Comparison of ENCODE assay signal across 9 cellular contexts in the genomic region with DNA sequence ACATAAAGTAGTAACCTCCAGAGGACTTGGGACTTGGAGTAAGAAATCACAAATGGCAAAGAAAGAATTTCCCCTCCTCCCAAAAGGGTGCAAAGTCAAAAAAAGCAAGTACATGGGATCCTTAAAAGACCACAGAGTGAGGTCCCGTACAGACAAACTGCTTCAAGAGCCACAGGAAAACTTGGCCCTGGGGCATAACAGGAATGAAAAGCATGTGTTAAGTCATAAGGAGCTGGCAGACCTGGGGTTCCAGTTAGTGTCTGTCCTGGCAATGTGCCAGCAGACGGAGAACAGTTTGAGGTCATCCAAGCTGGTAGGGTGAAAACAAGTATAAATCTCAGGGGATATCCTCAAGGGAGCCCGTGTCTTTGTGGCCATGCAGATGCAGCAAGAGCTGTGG.
A peak's percentile ranks its signal among the peaks of the same experiment; 100 is the strongest.
DNase-seq lines count a peak whose midpoint lies in the region; ATAC-seq and TF ChIP-seq lines count a peak whose summit lies in the region.
"Had no signal": no experiment of that assay in that cellular context is flagged by ENCODE, and none has a peak within 500 bp of the region (broad histone marks: within the 10 kb centered on the region; RNA-seq: fewer than 3 reads in every experiment).

No MANE protein-coding gene starts in this region.

- no peaks in the 10 kb centered on the region for H3K27me3 Mint-ChIP-seq in activated T-cell treated with anti-CD3 and anti-CD28 coated beads, Interleukin-2, amount 50 U/mL, for 72 hours (ENCODE audit: low read depth)

- no peak for TF ChIP-seq CTCF in HFF-Myc (IDR thresholded peaks at IDR 0.05; ENCODE audit: low read depth, low read length, missing control alignments)

- H3K4me3 Mint-ChIP-seq in activated T-cell treated with anti-CD3 and anti-CD28 coated beads, Interleukin-2, amount 50 U/mL, for 72 hours: peak overlapping the region in 1 of 2 donors; percentile 60

- H3K36me3 Mint-ChIP-seq in activated T-cell treated with anti-CD3 and anti-CD28 coated beads, Interleukin-2, amount 50 U/mL, for 72 hours (ENCODE audit: insufficient read depth in 2 of 2): no peaks in the 10 kb centered on the region

- H3K36me3 ChIP-seq in ACC112 (ENCODE audit: insufficient read depth, low read length): no peaks in the 10 kb centered on the region
- H3K36me3 ChIP-seq in adipocyte (ENCODE audit: control insufficient read depth, insufficient read depth, low read length, severe bottlenecking): no peaks in the 10 kb centered on the region

- H3K4me3 ChIP-seq in ACC112 (ENCODE audit: low read depth, low read length) (peak overlapping the region; percentile 63; the same call in 1 of the 2 replicates), HFF-Myc (replicated peaks; ENCODE audit: low read depth, low read length) (no peak overlapping the region), adipocyte (ENCODE audit: low read length) (no peak overlapping the region)

- DNase-seq in HFF-Myc (ENCODE audit: extremely low read depth, low read depth) (peak; percentile 36), adipocyte (ENCODE audit: low read depth) (peak; percentile 26), islet precursor cell (peak; percentile 65), activated gamma-delta T cell (lab: John Stamatoyannopoulos, UW) (no peak)
- no peak for DNase-seq in effector CD4-positive, alpha-beta T cell
- DNase-seq in activated effector memory CD4-positive, alpha-beta T cell treated with anti-CD3 and anti-CD28 coated beads, Interleukin-2, amount 50 U/mL, for 16 hours: no peak
- DNase-seq in activated T-cell treated with anti-CD3 and anti-CD28 coated beads, Interleukin-2, amount 50 U/mL, for 72 hours: no peak
- DNase-seq: NCI-H1436 treated with DMSO at 0.1 percent for 48 hours had no signal

- H3K4me1 ChIP-seq in ACC112 (ENCODE audit: control insufficient read depth, insufficient read depth, low read length, unreplicated experiment) (peaks cover 25% of the 10 kb centered on the region), adipocyte (ENCODE audit: control insufficient read depth, insufficient read depth, low read length) (peaks cover 8% of the 10 kb centered on the region)

- no peaks in the 10 kb centered on the region for H3K27me3 ChIP-seq in ACC112 (ENCODE audit: insufficient read depth, low read length)
- H3K27me3 ChIP-seq in adipocyte (replicated peaks; ENCODE audit: control insufficient read depth, insufficient read depth, low read length): peaks cover 5% of the 10 kb centered on the region

- H3K9ac ChIP-seq in adipocyte (ENCODE audit: low read length): no peak overlapping the region

- no peak for ATAC-seq in activated T-cell treated with anti-CD3 and anti-CD28 coated beads, Interleukin-2, amount 50 U/mL, for 72 hours (replicated peaks in 1 of 2)

- peaks cover 18% of the 10 kb centered on the region for H3K4me1 Mint-ChIP-seq in activated T-cell treated with anti-CD3 and anti-CD28 coated beads, Interleukin-2, amount 50 U/mL, for 72 hours (ENCODE audit: low read depth)

- H3K9me3 Mint-ChIP-seq in activated T-cell treated with anti-CD3 and anti-CD28 coated beads, Interleukin-2, amount 50 U/mL, for 72 hours: peaks cover 0 to 2% of the 10 kb centered on the region in 2 donors

- peak overlapping the region; percentile 61 for H3K27ac ChIP-seq in ACC112 (ENCODE audit: low read depth, low read length)

- H3K27ac Mint-ChIP-seq in activated T-cell treated with anti-CD3 and anti-CD28 coated beads, Interleukin-2, amount 50 U/mL, for 72 hours: no peak overlapping the region

- H3K79me2 ChIP-seq in ACC112 (ENCODE audit: control insufficient read depth, insufficient read depth, low read length, unreplicated experiment): no peaks in the 10 kb centered on the region

- H3K9me3 ChIP-seq in adipocyte (ENCODE audit: control insufficient read depth, low read length): no peaks in the 10 kb centered on the region

- H2AFZ ChIP-seq in ACC112 (ENCODE audit: low read length, unreplicated experiment): peak overlapping the region; percentile 32

Comparison
In these comparisons a context has a peak if more than half of its experiments do, and no peak if none do; other contexts are left out.
1. DNase-seq: peak in HFF-Myc (single experiment), adipocyte (single experiment) and islet precursor cell (single experiment); none in activated gamma-delta T cell (single experiment), effector CD4-positive, alpha-beta T cell (single experiment), activated effector memory CD4-positive, alpha-beta T cell treated with anti-CD3 and anti-CD28 coated beads, Interleukin-2, amount 50 U/mL, for 16 hours (single experiment) and activated T-cell treated with anti-CD3 and anti-CD28 coated beads, Interleukin-2, amount 50 U/mL, for 72 hours (0 of 2).